In the genomic region with DNA sequence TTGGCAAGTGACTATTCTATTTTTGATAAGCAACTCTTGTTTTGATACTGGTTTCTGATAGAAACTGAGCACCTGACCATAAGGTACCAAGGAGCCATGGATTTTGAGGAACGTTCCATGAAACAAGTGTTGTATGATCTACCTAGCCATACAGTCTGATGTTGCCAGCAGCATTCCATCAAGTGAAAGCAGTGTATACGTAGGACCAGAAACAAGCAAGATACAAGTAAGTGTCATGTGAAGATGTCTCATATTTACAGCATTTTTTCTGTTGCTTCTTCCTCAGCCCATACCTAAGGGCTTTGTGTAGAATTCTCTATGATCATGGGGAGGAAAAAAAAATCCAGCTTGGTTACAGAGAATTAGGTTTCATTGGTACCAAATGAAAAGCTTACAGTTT, we compare ENCODE assay signal across 33 cellular contexts.
"Had no signal": no experiment of that assay in that cellular context is flagged by ENCODE, and none has a peak within 500 bp of the region (broad histone marks: within the 10 kb centered on the region; RNA-seq: fewer than 3 reads in every experiment).

No MANE protein-coding gene starts in this region.

- H3K27me3 ChIP-seq: adrenal gland, body of pancreas, brain microvascular endothelial cell, breast epithelium had no signal

- DNase-seq: activated B cell treated with CpG ODN at 0.5 μM for 24 hours; activated CD4-positive, alpha-beta memory T cell treated with anti-CD3 and anti-CD28 coated beads for 36 hours; activated CD4-positive, alpha-beta T cell treated with anti-CD3 and anti-CD28 coated beads for 4 hours; activated CD4-positive, alpha-beta T cell treated with anti-CD3 and anti-CD28 coated beads, Interleukin-2, amount 10 ng/mL, durations not matched to agents 24 days and 14 days; activated CD4-positive, alpha-beta T cell treated with anti-CD3 and anti-CD28 coated beads, Interleukin-2, amount 50 U/mL, for 1 hour; activated CD4-positive, alpha-beta T cell treated with anti-CD3 and anti-CD28 coated beads, Interleukin-2, amount 50 U/mL, for 4 hours; activated CD4-positive, CD25-positive, alpha-beta regulatory T cell treated with anti-CD3 and anti-CD28 coated beads, Interleukin-2, amount 50 U/mL, for 72 hours; activated CD8-positive, alpha-beta memory T cell treated with anti-CD3 and anti-CD28 coated beads, Interleukin-2, amount 50 U/mL, for 4 hours; activated CD8-positive, alpha-beta T cell treated with anti-CD3 and anti-CD28 coated beads for 36 hours; activated effector memory CD4-positive, alpha-beta T cell treated with anti-CD3 and anti-CD28 coated beads, Interleukin-2, amount 50 U/mL, for 16 hours; activated gamma-delta T cell treated with Interleukin-2 at 50 U/mL for 16 hours; activated naive CD4-positive, alpha-beta T cell; activated naive CD4-positive, alpha-beta T cell treated with anti-CD3 and anti-CD28 coated beads for 36 hours; activated naive CD4-positive, alpha-beta T cell treated with anti-CD3 and anti-CD28 coated beads, Interleukin-2, amount 50 U/mL, for 16 hours; activated naive CD8-positive, alpha-beta T cell treated with anti-CD3 and anti-CD28 coated beads for 36 hours; activated T-cell treated with anti-CD3 and anti-CD28 coated beads for 4 hours; activated T-cell treated with anti-CD3 and anti-CD28 coated beads, Interleukin-2, amount 50 U/mL, for 1 hour; activated T-cell treated with anti-CD3 and anti-CD28 coated beads, Interleukin-2, amount 50 U/mL, for 4 hours; activated T-cell treated with anti-CD3 and anti-CD28 coated beads, Interleukin-2, amount 50 U/mL, for 72 hours; adrenal gland; amniotic stem cell; aorta; body of pancreas; brain microvascular endothelial cell; central memory CD4-positive, alpha-beta T cell; T-helper 2 cell; T-helper 9 cell had no signal

- H3K9me3 ChIP-seq: adrenal gland, body of pancreas, breast epithelium had no signal

- H3K27ac ChIP-seq: adrenal gland, body of pancreas, brain microvascular endothelial cell, breast epithelium, VCaP had no signal

- H3K4me3 ChIP-seq: adrenal gland, body of pancreas, breast epithelium had no signal

- FAIRE-seq: astrocyte, TTC549 had no signal

- ATAC-seq: activated CD8-positive, alpha-beta T cell treated with anti-CD3 and anti-CD28 coated beads for 36 hours; activated naive CD4-positive, alpha-beta T cell treated with anti-CD3 and anti-CD28 coated beads, Interleukin-2, amount 50 U/mL, for 72 hours; activated T-cell treated with anti-CD3 and anti-CD28 coated beads, Interleukin-2, amount 50 U/mL, for 4 hours; activated T-cell treated with anti-CD3 and anti-CD28 coated beads, Interleukin-2, amount 50 U/mL, for 72 hours; activated T-helper 17 cell treated with anti-CD3 and anti-CD28 coated beads, Interleukin-2, amount 50 U/mL, for 72 hours; body of pancreas had no signal

- H3K36me3 ChIP-seq: adrenal gland, brain microvascular endothelial cell, breast epithelium had no signal

- H3K4me1 ChIP-seq: adrenal gland, body of pancreas, breast epithelium had no signal
